11 cellular contexts compared by ENCODE assay signal in the genomic region with DNA sequence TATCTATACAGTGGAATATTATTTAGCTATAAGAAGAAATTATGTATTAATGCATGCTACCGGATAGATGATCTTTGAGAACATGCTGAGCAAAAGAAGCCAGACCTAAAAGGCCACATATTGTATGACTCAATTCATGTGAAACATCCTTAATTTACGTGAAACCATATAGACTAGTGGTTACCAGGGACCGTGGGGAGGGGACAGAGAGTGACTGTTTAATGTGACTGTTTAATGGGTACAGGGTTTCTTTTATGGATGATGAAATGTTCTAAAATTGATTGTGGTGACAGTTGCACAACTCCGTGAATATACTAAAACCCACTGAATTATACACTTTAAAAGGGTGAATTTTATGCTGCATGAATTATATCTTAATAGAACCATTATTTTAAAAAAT.
"Had no signal": no experiment of that assay in that cellular context is flagged by ENCODE, and none has a peak within 500 bp of the region (broad histone marks: within the 10 kb centered on the region; RNA-seq: fewer than 3 reads in every experiment).

No MANE protein-coding gene starts in this region.

- H3K4me1 ChIP-seq: sigmoid colon, thyroid gland, uterus had no signal

- DNase-seq: activated CD4-positive, alpha-beta T cell treated with anti-CD3 and anti-CD28 coated beads for 4 hours; activated CD8-positive, alpha-beta memory T cell treated with anti-CD3 and anti-CD28 coated beads for 24 hours; activated effector memory CD4-positive, alpha-beta T cell treated with Interleukin-2 at 50 U/mL for 16 hours; anterior cingulate cortex; dermis blood vessel endothelial cell; left ventricle myocardium superior; mesenchymal stem cell; sigmoid colon; thyroid gland; uterus; WERI-Rb-1 had no signal

- H3K4me3 ChIP-seq: sigmoid colon, thyroid gland, uterus had no signal

- H3K36me3 ChIP-seq: sigmoid colon, thyroid gland, uterus, WERI-Rb-1 had no signal

- ATAC-seq: left ventricle myocardium superior had no signal

- H3K9me3 ChIP-seq: sigmoid colon, thyroid gland, uterus had no signal

- H3K27ac ChIP-seq: sigmoid colon, thyroid gland, uterus, WERI-Rb-1 had no signal

- H3K27me3 ChIP-seq: sigmoid colon, thyroid gland, uterus had no signal
